Comparison of ENCODE assay signal across 10 cellular contexts in the genomic region with DNA sequence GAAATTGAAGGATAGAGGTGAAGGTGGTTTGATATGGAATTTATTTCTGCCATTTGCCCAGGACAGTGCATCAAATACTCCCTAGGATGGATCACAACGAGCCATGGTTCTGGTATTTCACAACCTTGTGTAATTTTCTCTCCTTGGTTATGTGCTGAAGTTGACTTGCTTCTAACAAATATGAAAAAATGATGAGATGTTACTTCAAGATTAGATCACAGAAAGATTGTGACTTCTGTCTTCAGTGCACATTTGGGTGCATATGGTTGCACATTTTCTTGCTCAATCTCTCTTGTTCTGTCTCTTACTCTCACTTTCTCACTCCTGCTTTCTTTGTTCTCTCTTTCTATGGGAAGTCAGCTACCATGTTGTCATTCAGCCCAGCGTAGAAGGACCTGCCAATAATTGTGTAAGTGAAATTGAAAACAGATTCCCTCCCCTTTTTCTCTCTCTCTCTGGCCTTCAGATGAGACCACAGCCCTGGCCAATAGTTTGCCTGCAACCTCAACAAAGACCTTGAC.
"Had no signal": no experiment of that assay in that cellular context is flagged by ENCODE, and none has a peak within 500 bp of the region (broad histone marks: within the 10 kb centered on the region; RNA-seq: fewer than 3 reads in every experiment).

No MANE protein-coding gene starts in this region.

- H3K36me3 ChIP-seq: esophagus muscularis mucosa, tibial nerve, WERI-Rb-1 had no signal

- ATAC-seq: left ventricle myocardium superior had no signal

- DNase-seq: activated CD4-positive, alpha-beta T cell treated with anti-CD3 and anti-CD28 coated beads, Interleukin-2, amount 50 U/mL, for 48 hours; activated naive CD4-positive, alpha-beta T cell; activated naive CD8-positive, alpha-beta T cell treated with anti-CD3 and anti-CD28 coated beads for 36 hours; amniotic stem cell; effector memory CD4-positive, alpha-beta T cell; left ventricle myocardium superior; nephron progenitor cell; WERI-Rb-1 had no signal

- H3K4me1 ChIP-seq: esophagus muscularis mucosa, tibial nerve had no signal

- H3K27ac ChIP-seq: esophagus muscularis mucosa, tibial nerve, WERI-Rb-1 had no signal

- H3K27me3 ChIP-seq: esophagus muscularis mucosa, tibial nerve had no signal

- H3K4me3 ChIP-seq: esophagus muscularis mucosa, tibial nerve had no signal
